1 cellular context compared by ENCODE assay signal in genomic region chr1:24715658-24716057, GRCh38.
TF ChIP-seq lines count a peak whose summit lies in the region.

No MANE protein-coding gene starts in this region.

TF ChIP-seq in HepG2, 621 proteins besides CTCF, POLR2A, EP300 and RAD21:
- no peak for TF ChIP-seq CEBPG (CRISPR knock-in tag; IDR thresholded peaks at IDR 0.05)
- no peak for TF ChIP-seq ATF3 (CRISPR knock-in tag; IDR thresholded peaks at IDR 0.05)
- TF ChIP-seq KDM5A (IDR thresholded peaks at IDR 0.05; ENCODE audit: borderline replicate concordance, low read length): no peak
- no peak for TF ChIP-seq ZNF335 (CRISPR knock-in tag; IDR thresholded peaks at IDR 0.05)
- TF ChIP-seq NCOR1 (IDR thresholded peaks at IDR 0.05; ENCODE audit: borderline replicate concordance, low read length): no peak
- no peak for TF ChIP-seq ZNF367 (CRISPR knock-in tag; IDR thresholded peaks at IDR 0.05; ENCODE audit: borderline replicate concordance)
- TF ChIP-seq ARNT2 (CRISPR knock-in tag; IDR thresholded peaks at IDR 0.05; ENCODE audit: low read depth): no peak
- no peak for TF ChIP-seq HNRNPK (IDR thresholded peaks at IDR 0.05; ENCODE audit: low read depth, low read length, poor library complexity, severe bottlenecking)
- no peak for TF ChIP-seq PRDM4 (CRISPR knock-in tag; IDR thresholded peaks at IDR 0.05; ENCODE audit: borderline replicate concordance)
- TF ChIP-seq STAT5B (CRISPR knock-in tag; IDR thresholded peaks at IDR 0.05): no peak
- TF ChIP-seq ZFAT (CRISPR knock-in tag; conservative IDR thresholded peaks at IDR 0.05): no peak
- no peak for TF ChIP-seq ZNF776 (CRISPR knock-in tag; IDR thresholded peaks at IDR 0.05)
